In genomic region chr18:33282709-33283333, GRCh38 we compare ENCODE assay signal across 15 cellular contexts.
"Had no signal": no experiment of that assay in that cellular context is flagged by ENCODE, and none has a peak within 500 bp of the region (broad histone marks: within the 10 kb centered on the region; RNA-seq: fewer than 3 reads in every experiment).

No MANE protein-coding gene starts in this region.

- H3K4me1 Mint-ChIP-seq: brain, neural crest cell had no signal

- H3K9me3 Mint-ChIP-seq: brain; neural crest cell; T-helper 1 cell treated with Interleukin-12 subunit alpha and Interleukin-12 subunit beta and Interleukin-4 antibody, amounts not matched to agents 30 μg/mL and 1 μg/mL, for 36 hours had no signal

- H3K27ac Mint-ChIP-seq: activated T-helper 2 cell treated with anti-CD3 and anti-CD28 coated beads, Interferon-gamma antibody, Interleukin-2, Interleukin-4, amounts not matched to agents 10 μg/mL and 5 μg/mL and 100 μg/mL, durations not matched to agents 14 hours and 24 hours and 36 hours; brain; T-helper 1 cell treated with Interleukin-12 subunit alpha and Interleukin-12 subunit beta and Interleukin-4 antibody, amounts not matched to agents 30 μg/mL and 1 μg/mL, for 36 hours had no signal

- H3K27me3 Mint-ChIP-seq: brain had no signal

- H3K27ac ChIP-seq: esophagus squamous epithelium, left lung, ovary, tibial artery had no signal

- H3K4me3 ChIP-seq: esophagus squamous epithelium, left lung, ovary, tibial artery had no signal

- DNase-seq: activated CD4-positive, CD25-positive, alpha-beta regulatory T cell; activated naive CD4-positive, alpha-beta T cell treated with anti-CD3 and anti-CD28 coated beads, Interleukin-2, amount 50 U/mL, for 16 hours; amniotic stem cell; esophagus squamous epithelium; foreskin fibroblast; head of caudate nucleus; stimulated activated CD4-positive, alpha-beta T cell treated with anti-CD3 and anti-CD28 coated beads, Interleukin-15, amount 100 ng/mL, for 24 hours; stimulated activated CD4-positive, alpha-beta T cell treated with anti-CD3 and anti-CD28 coated beads, Interleukin-4, amount 100 ng/mL, for 24 hours had no signal

- H3K4me3 Mint-ChIP-seq: brain; neural crest cell; T-helper 1 cell treated with Interleukin-12 subunit alpha and Interleukin-12 subunit beta and Interleukin-4 antibody, amounts not matched to agents 30 μg/mL and 1 μg/mL, for 36 hours had no signal

- H3K4me1 ChIP-seq: esophagus squamous epithelium, left lung, tibial artery had no signal

- H3K27me3 ChIP-seq: esophagus squamous epithelium, left lung, ovary, tibial artery had no signal

- H3K36me3 ChIP-seq: esophagus squamous epithelium, left lung, ovary, tibial artery had no signal

- H3K9me3 ChIP-seq: esophagus squamous epithelium, left lung, ovary, tibial artery had no signal

- H3K36me3 Mint-ChIP-seq: brain had no signal
